In the genomic region with DNA sequence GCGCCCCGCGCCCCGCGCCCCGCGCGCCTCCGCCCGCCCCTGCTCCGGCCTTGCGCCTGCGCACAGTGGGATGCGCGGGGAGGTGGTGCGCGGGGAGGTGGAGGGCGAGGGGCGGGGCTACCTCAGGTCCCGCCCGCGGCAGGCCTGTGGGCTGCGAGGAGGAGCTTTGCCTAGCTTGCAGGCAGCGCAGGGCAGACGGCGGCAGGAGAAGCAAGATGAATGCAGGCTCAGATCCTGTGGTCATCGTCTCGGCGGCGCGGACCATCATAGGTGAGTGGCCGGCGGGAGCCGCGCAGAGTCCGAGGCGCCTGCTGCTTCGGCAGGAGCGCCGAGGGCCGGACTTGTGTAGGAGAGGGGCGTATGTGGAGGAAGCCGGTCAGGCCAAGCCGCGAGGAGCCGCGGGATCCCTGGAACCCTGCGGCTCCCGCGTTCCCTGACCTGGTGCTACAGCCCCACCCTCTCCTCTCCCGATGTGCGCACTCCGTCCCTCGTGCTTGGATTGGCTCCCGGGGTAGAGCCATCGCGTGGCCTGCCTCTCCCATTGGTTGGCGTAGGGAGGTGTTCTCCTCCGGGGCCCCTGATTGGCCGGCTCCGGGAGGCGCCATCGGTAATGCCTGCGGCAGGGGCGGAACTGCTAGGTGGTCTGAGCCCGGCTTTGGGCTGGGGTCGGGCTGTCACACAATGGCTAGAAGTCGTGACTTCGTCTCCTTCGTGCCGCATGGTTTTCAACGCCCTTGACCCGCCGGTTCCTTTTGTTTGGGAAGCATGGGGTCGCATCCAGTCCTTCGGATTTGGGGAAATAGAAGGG, we compare ENCODE assay signal across 8 cellular contexts. TPM values are rescaled to one million over a fixed set of nuclear protein-coding genes. Genes with fewer than 3 reads are reported as not detected.
DNase-seq lines count a peak whose midpoint lies in the region; ATAC-seq and TF ChIP-seq lines count a peak whose summit lies in the region.

A gene (plus strand): TSS at position 173 of the 808 bp plus-strand sequence. CDS start 43 bp downstream, at position 216.

- no peak for TF ChIP-seq CTCF in cardiac muscle cell (IDR thresholded peaks at IDR 0.05; ENCODE audit: low read depth, low read length)
- TF ChIP-seq CTCF in transverse colon (IDR thresholded peaks at IDR 0.05), result peak in 3 of 5 experiments; percentile 22 to 50 (median 43)

- peak within 1 kb of the TSS; percentile 82 for H2AFZ ChIP-seq in trophoblast cell (ENCODE audit: insufficient read depth, low read length, poor library complexity)

- peaks cover 14% of the 10 kb centered on the region for H3K79me2 ChIP-seq in trophoblast cell (ENCODE audit: control insufficient read depth, insufficient read depth, low read length, poor library complexity)

- H2BK12ac ChIP-seq in trophoblast cell (ENCODE audit: low read length), result peak within 1 kb of the TSS; percentile 34

- peak within 1 kb of the TSS; percentile 91 for H2BK5ac ChIP-seq in trophoblast cell (ENCODE audit: low read depth, low read length, poor library complexity)

- peak within 1 kb of the TSS; percentile 85 for H3K4ac ChIP-seq in trophoblast cell (ENCODE audit: low read depth, low read length)

- H3K4me3 ChIP-seq in cardiac muscle cell, result peak within 1 kb of the TSS; percentile 45
- H3K4me3 ChIP-seq in trophoblast cell (ENCODE audit: low read depth, low read length), result peak within 1 kb of the TSS; percentile 84
- peak within 1 kb of the TSS; percentile 60 to 92 (median 78) for H3K4me3 ChIP-seq in transverse colon

- peak within 1 kb of the TSS; percentile 92 for H4K8ac ChIP-seq in trophoblast cell (ENCODE audit: low read depth, low read length)

- peak within 1 kb of the TSS; percentile 99 for H2AK5ac ChIP-seq in trophoblast cell (ENCODE audit: low read length)

- intact Hi-C loops in transverse colon (cut with DNase I; ENCODE audit: low total_unique reads), result no loop called here

- TF ChIP-seq POLR2A in GM15510 (IDR thresholded peaks at IDR 0.05; ENCODE audit: borderline replicate concordance, extremely low read depth, insufficient read length), result peak; percentile 75
- TF ChIP-seq POLR2A in transverse colon (IDR thresholded peaks at IDR 0.05), result peak; percentile 79

- peaks cover 20% of the 10 kb centered on the region for H3K79me1 ChIP-seq in trophoblast cell (ENCODE audit: low read length)

- H4K12ac ChIP-seq in trophoblast cell (ENCODE audit: low read depth, low read length), result peak within 1 kb of the TSS; percentile 99

- peak; percentile 96 for ATAC-seq in HG02884 (IDR thresholded peaks at IDR 0.05; ENCODE audit: unreplicated experiment)

- H3K23ac ChIP-seq in trophoblast cell (ENCODE audit: low read length), result no peak within 1 kb of the TSS

- H3K9me3 ChIP-seq in cardiac muscle cell (ENCODE audit: low read depth) (no peaks in the 10 kb centered on the region), trophoblast cell (ENCODE audit: insufficient read depth, low read depth, low read length) (no peaks in the 10 kb centered on the region), transverse colon (no peaks in the 10 kb centered on the region)

- DNase-seq in NCI-H146 treated with DMSO at 0.1 percent for 48 hours (lab: John Stamatoyannopoulos, UW; ENCODE audit: unreplicated experiment) (peak; percentile 97), T-helper 1 cell (peak; percentile 88 to 95 (median 93)), cardiac muscle cell (ENCODE audit: low read depth in 1 of 2, low spot score in 1 of 2) (peak; percentile 96 to 97), trophoblast cell (peak; percentile 90 to 94), transverse colon (peak; percentile 96)

- H3K27ac ChIP-seq in adipose tissue (ENCODE audit: low read depth, low read length) (peak within 1 kb of the TSS; percentile 44), cardiac muscle cell (peak within 1 kb of the TSS; percentile 89), trophoblast cell (ENCODE audit: low read depth, low read length) (peak within 1 kb of the TSS; percentile 97), transverse colon (peak within 1 kb of the TSS; percentile 97 to 100 (median 98))

- peak within 1 kb of the TSS; percentile 99 for H4K91ac ChIP-seq in trophoblast cell (ENCODE audit: low read depth, low read length)

- H3K4me1 ChIP-seq in cardiac muscle cell (ENCODE audit: low read depth), result peaks cover 16% of the 10 kb centered on the region
- H3K4me1 ChIP-seq in trophoblast cell (ENCODE audit: control insufficient read depth in 1 of 2, insufficient read depth in 2 of 2, low read length in 2 of 2), result peaks cover 18 to 33% of the 10 kb centered on the region in 2 experiments
- peaks cover 6 to 22% (median 19%) of the 10 kb centered on the region in 4 donors for H3K4me1 ChIP-seq in transverse colon

- H3K36me3 ChIP-seq in cardiac muscle cell (peaks cover 28% of the 10 kb centered on the region), trophoblast cell (ENCODE audit: control insufficient read depth in 1 of 2, insufficient read depth in 2 of 2, low read length in 2 of 2) (peaks cover 29 to 43% of the 10 kb centered on the region in 2 experiments), transverse colon (peaks cover 0 to 5% (median 2%) of the 10 kb centered on the region in 4 donors)

- TF ChIP-seq EP300 in transverse colon (IDR thresholded peaks at IDR 0.05; ENCODE audit: low read depth), result no peak

- H3K27me3 ChIP-seq in cardiac muscle cell (no peaks in the 10 kb centered on the region), trophoblast cell (ENCODE audit: insufficient read depth, low read length) (no peaks in the 10 kb centered on the region), transverse colon (no peaks in the 10 kb centered on the region)

- peak within 1 kb of the TSS; percentile 70 for H3K4me2 ChIP-seq in trophoblast cell (ENCODE audit: low read length)

- in situ Hi-C loops in transverse colon (cut with MboI; ENCODE audit: low pct_ligation_motif_present in 1 of 4, low pct_unique_long_range_greater_than_20kb in 1 of 4, low sequenced_read_pairs in 3 of 4), result no loop called here

- peak within 1 kb of the TSS; percentile 95 for H3K14ac ChIP-seq in trophoblast cell (ENCODE audit: low read length)

- WGBS in adipose tissue, 3 donors, result 0 to 1% (median 0%) methylated on average over 39 to 76 of the region's 76 CpGs
- no CpG with 5 or more reads among the region's 76 CpGs for WGBS in trophoblast cell (ENCODE audit: extremely low coverage, insufficient coverage, insufficient read length)
- WGBS in transverse colon (ENCODE audit: low coverage in 1 of 2), 2 donors, result 0% methylated on average over 48 of the region's 76 CpGs; no CpG with 5 or more reads in 1 of the 2 donors

- peak within 1 kb of the TSS; percentile 85 for H2BK120ac ChIP-seq in trophoblast cell (ENCODE audit: insufficient read depth, low read length, poor library complexity)

- H3K9ac ChIP-seq in trophoblast cell (ENCODE audit: low read length), result peak within 1 kb of the TSS; percentile 55

- H3K18ac ChIP-seq in trophoblast cell (ENCODE audit: low read length), result peak within 1 kb of the TSS; percentile 92

RNA-seq across cellular contexts. Expression of the gene that starts here (rescaled TPM):
- polyA plus RNA-seq in adipose tissue (10 to 100 TPM in 2 of 3 donors, 1 to 10 TPM in 1; 9.9 to 18.8 (median 16.9) TPM), cardiac muscle cell (45.7 and 179 TPM in 2 replicates)
- total RNA-seq in cardiac muscle cell (14.2 and 59.1 TPM in 2 replicates), transverse colon (10 to 100 TPM in 3 of 4 donors, 1 to 10 TPM in 1; 8.2 to 19.8 (median 13.8) TPM)
- 85.5 and 90.6 TPM in 2 replicates for polyA plus RNA-seq in trophoblast cell (2013)

Comparison
In these comparisons a context has a peak if more than half of its experiments do, and no peak if none do; other contexts are left out.
1. Peak in every context shown above with its lines: DNase-seq, ATAC-seq, H3K4me3 ChIP-seq and H3K27ac ChIP-seq.
2. H3K27ac ChIP-seq: peak in every context shown above with its lines; median percentile 98 in transverse colon; 97 in trophoblast cell; 89 in cardiac muscle cell; 44 in adipose tissue.